28 cellular contexts compared by ENCODE assay signal in genomic region chr12:66063976-66064375, GRCh38.
"Had no signal": no experiment of that assay in that cellular context is flagged by ENCODE, and none has a peak within 500 bp of the region (broad histone marks: within the 10 kb centered on the region; RNA-seq: fewer than 3 reads in every experiment).

No MANE protein-coding gene starts in this region.

- H3K27me3 ChIP-seq: colonic mucosa, gastrocnemius medialis, pancreas, uterus had no signal

- DNase-seq: activated CD4-positive, alpha-beta T cell treated with anti-CD3 and anti-CD28 coated beads for 48 hours; activated CD4-positive, alpha-beta T cell treated with anti-CD3 and anti-CD28 coated beads, Interleukin-2, amount 50 U/mL, for 48 hours; activated CD8-positive, alpha-beta memory T cell treated with anti-CD3 and anti-CD28 coated beads for 24 hours; activated effector memory CD4-positive, alpha-beta T cell treated with Interleukin-2 at 50 U/mL for 16 hours; activated naive CD4-positive, alpha-beta T cell treated with Interleukin-2 at 50 U/mL for 16 hours; anterior cingulate cortex; colonic mucosa; dorsolateral prefrontal cortex; effector memory CD4-positive, alpha-beta T cell; erythroblast; gastrocnemius medialis; glutamatergic neuron; left cardiac atrium; left ventricle myocardium superior; nephron progenitor cell; pancreas; retina; stimulated activated CD4-positive, alpha-beta T cell treated with anti-CD3 and anti-CD28 coated beads, Interleukin-4, amount 100 ng/mL, for 24 hours; stimulated activated CD8-positive, alpha-beta memory T cell treated with anti-CD3 and anti-CD28 coated beads, Interleukin-4, amount 100 ng/mL, for 48 hours; stimulated activated naive CD8-positive, alpha-beta T cell treated with anti-CD3 and anti-CD28 coated beads, Interleukin-15, amount 100 ng/mL, for 72 hours; substantia nigra; T-helper 17 cell; T1000; uterus; WERI-Rb-1 had no signal

- H3K4me1 ChIP-seq: colonic mucosa, gastrocnemius medialis, pancreas, prostate gland, uterus had no signal

- H3K9me3 ChIP-seq: colonic mucosa, gastrocnemius medialis, neutrophil, pancreas, prostate gland, uterus had no signal

- H3K4me3 ChIP-seq: colonic mucosa, dorsolateral prefrontal cortex, gastrocnemius medialis, pancreas, prostate gland, skin epidermis, uterus had no signal

- H3K27ac ChIP-seq: colonic mucosa, dorsolateral prefrontal cortex, gastrocnemius medialis, neutrophil, pancreas, prostate gland, uterus, WERI-Rb-1 had no signal

- H3K36me3 ChIP-seq: colonic mucosa, gastrocnemius medialis, neutrophil, pancreas, prostate gland, uterus, WERI-Rb-1 had no signal
